8 cellular contexts compared by ENCODE assay signal in the genomic region with DNA sequence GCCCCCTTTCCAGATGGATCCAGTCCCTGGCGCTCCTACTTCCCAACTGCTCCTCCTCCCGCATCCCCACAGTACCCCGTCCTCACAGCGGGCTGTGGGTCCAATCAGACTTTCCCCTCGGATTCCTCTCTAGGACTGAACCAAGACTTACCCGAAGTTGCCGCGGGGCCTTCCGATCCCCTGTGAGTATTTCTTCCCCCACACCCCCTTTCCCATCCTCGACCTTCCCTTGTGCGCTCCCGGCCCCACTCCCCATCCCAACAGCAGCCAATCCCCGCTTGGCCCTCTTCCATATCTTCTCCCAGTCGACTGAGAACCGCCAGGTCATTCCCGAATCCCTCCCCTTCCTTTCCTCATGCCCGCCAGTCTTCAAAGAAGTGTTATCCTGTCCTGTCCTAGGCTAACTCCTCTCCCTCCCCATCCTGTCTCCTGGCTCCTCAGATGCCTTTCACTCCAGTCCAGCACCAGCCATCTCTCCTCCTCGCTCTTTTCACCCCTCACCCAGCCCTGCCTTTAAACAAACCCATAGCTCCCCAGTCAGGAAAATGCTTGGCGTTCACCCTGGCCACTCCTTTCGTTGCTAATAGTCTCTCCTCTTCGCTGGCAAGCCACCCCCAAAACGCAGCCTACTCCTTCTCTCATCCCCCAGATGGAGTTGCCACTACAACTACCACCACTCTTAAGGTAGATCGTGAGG. TPM values are rescaled to one million over a fixed set of nuclear protein-coding genes. Genes with fewer than 3 reads are reported as not detected.
DNase-seq lines count a peak whose midpoint lies in the region; ATAC-seq, FAIRE-seq and TF ChIP-seq lines count a peak whose summit lies in the region.

No MANE protein-coding gene starts in this region.

- H3K27me3 ChIP-seq in DND-41 (ENCODE audit: insufficient read depth, low read length, poor library complexity) (no peaks in the 10 kb centered on the region), KMS-11 (ENCODE audit: insufficient read depth, low read depth) (no peaks in the 10 kb centered on the region), ascending aorta (no peaks in the 10 kb centered on the region), skeletal muscle tissue (ENCODE audit: control insufficient read depth in 3 of 3, insufficient read depth in 3 of 3, low read length in 3 of 3) (no peaks in the 10 kb centered on the region)

- H3K4me3 ChIP-seq in DND-41 (ENCODE audit: low read depth in 1 of 2, low read length in 2 of 2), result peak overlapping the region; percentile 62 to 79; a peak in 3 of 4 replicates
- H3K4me3 ChIP-seq in KMS-11 (IDR thresholded peaks at IDR 0.05; ENCODE audit: insufficient read depth, low read depth, low read length), result no peak overlapping the region
- H3K4me3 ChIP-seq in ascending aorta, result peak overlapping the region; percentile 78 to 91
- H3K4me3 ChIP-seq in iPS-11a (ENCODE audit: low read depth, low read length), result peak overlapping the region; percentile 82
- H3K4me3 ChIP-seq in skeletal muscle tissue (ENCODE audit: low read length in 3 of 3), result peak overlapping the region; percentile 92 to 95 (median 92)

- peak overlapping the region; percentile 90 for H2AFZ ChIP-seq in DND-41 (ENCODE audit: low read depth, low read length)
- H2AFZ ChIP-seq in KMS-11 (ENCODE audit: low read depth), result peak overlapping the region; percentile 86; the same call in 1 of the 2 replicates

- ATAC-seq in DND-41 (ENCODE audit: insufficient read depth, low read depth), result no peak
- no peak for ATAC-seq in GM18520 (IDR thresholded peaks at IDR 0.05; ENCODE audit: unreplicated experiment)
- no peak for ATAC-seq in GM18517 (IDR thresholded peaks at IDR 0.05; ENCODE audit: unreplicated experiment)

- H3K4me2 ChIP-seq in DND-41 (ENCODE audit: insufficient read depth, low read length) (peak overlapping the region; percentile 78), KMS-11 (peak overlapping the region; percentile 91)

- peaks cover 11% of the 10 kb centered on the region; the same call in 1 of the 2 replicates for H3K36me3 ChIP-seq in DND-41 (ENCODE audit: insufficient read depth, low read length)
- H3K36me3 ChIP-seq in KMS-11 (ENCODE audit: insufficient read depth), result no peaks in the 10 kb centered on the region
- peaks cover 12 to 16% of the 10 kb centered on the region in 2 donors for H3K36me3 ChIP-seq in ascending aorta
- peaks cover 8 to 11% (median 10%) of the 10 kb centered on the region in 3 donors for H3K36me3 ChIP-seq in skeletal muscle tissue (ENCODE audit: control insufficient read depth in 3 of 3, insufficient read depth in 3 of 3, low read length in 3 of 3)

- DNase-seq in DND-41 (no peak), ascending aorta (ENCODE audit: low spot score in 2 of 2) (peak in 1 of 2 donors; percentile 72), GM12891 (ENCODE audit: insufficient read length, low spot score) (no peak)

- TF ChIP-seq CTCF in DND-41 (IDR thresholded peaks at IDR 0.05; ENCODE audit: borderline replicate concordance, extremely low read depth, low read length, poor library complexity, severe bottlenecking), result no peak
- TF ChIP-seq CTCF in KMS-11 (conservative IDR thresholded peaks at IDR 0.05; ENCODE audit: low read depth, low read length), result no peak
- TF ChIP-seq CTCF in ascending aorta (IDR thresholded peaks at IDR 0.05), result no peak

- H3K4me1 ChIP-seq in DND-41 (ENCODE audit: insufficient read depth, low read length) (peaks cover 32% of the 10 kb centered on the region), KMS-11 (ENCODE audit: low read depth, poor library complexity, severe bottlenecking) (peaks cover 9% of the 10 kb centered on the region), ascending aorta (peaks cover 6 to 20% of the 10 kb centered on the region in 2 donors), skeletal muscle tissue (ENCODE audit: control insufficient read depth in 3 of 3, insufficient read depth in 3 of 3, low read length in 3 of 3) (peaks cover 25 to 30% (median 28%) of the 10 kb centered on the region in 3 donors)

- no peak for TF ChIP-seq POLR2A in GM12891 (IDR thresholded peaks at IDR 0.05; ENCODE audit: low read depth, low read length)

- peak overlapping the region; percentile 79 for H3K9ac ChIP-seq in DND-41 (ENCODE audit: low read depth, low read length)
- peak overlapping the region; percentile 62; the same call in 1 of the 2 replicates for H3K9ac ChIP-seq in KMS-11
- H3K9ac ChIP-seq in skeletal muscle tissue (ENCODE audit: low read depth in 1 of 3, low read length in 3 of 3), result peak overlapping the region; percentile 92 to 98 (median 94)

- H3K9me3 ChIP-seq in DND-41 (ENCODE audit: insufficient read depth, low read length, severe bottlenecking), result no peaks in the 10 kb centered on the region
- H3K9me3 ChIP-seq in ascending aorta, result no peaks in the 10 kb centered on the region
- H3K9me3 ChIP-seq in skeletal muscle tissue (ENCODE audit: control insufficient read depth in 3 of 3, low read length in 3 of 3), result no peaks in the 10 kb centered on the region

- H3K27ac ChIP-seq in DND-41 (ENCODE audit: low read length), result peak overlapping the region; percentile 80
- H3K27ac ChIP-seq in KMS-11, result no peak overlapping the region
- H3K27ac ChIP-seq in ascending aorta, result peak overlapping the region; percentile 85 to 87
- H3K27ac ChIP-seq in skeletal muscle tissue (ENCODE audit: low read depth, low read length), result peak overlapping the region; percentile 85

- FAIRE-seq in GM12891 (lab: Jason Lieb, UNC), result no peak

- intact Hi-C loops in ascending aorta (cut with DNase I), result loop anchor here (1.0 to 5.0 kb wide), 5 partner anchors 46 to 181 kb away; partner anchors contain the start of genes CIZ1, COQ4, ODF2 and TRUB2

- H3K79me2 ChIP-seq in DND-41 (ENCODE audit: insufficient read depth, low read length) (peaks cover 29% of the 10 kb centered on the region), KMS-11 (ENCODE audit: insufficient read depth, low read depth) (peaks cover 9% of the 10 kb centered on the region; the same call in 1 of the 2 replicates)

- H4K20me1 ChIP-seq in DND-41 (ENCODE audit: insufficient read depth, low read length) (no peaks in the 10 kb centered on the region), KMS-11 (ENCODE audit: insufficient read depth) (no peaks in the 10 kb centered on the region)

TF ChIP-seq in GM12891, 5 proteins besides CTCF, POLR2A, EP300 and RAD21:
- TF ChIP-seq SPI1 (IDR thresholded peaks at IDR 0.05; ENCODE audit: low read depth, low read length) (no peak), POU2F2 (IDR thresholded peaks at IDR 0.05; ENCODE audit: low read depth, low read length) (no peak), PAX5 (IDR thresholded peaks at IDR 0.05; ENCODE audit: insufficient read depth, low read length, severe bottlenecking) (no peak), POLR2AphosphoS5 (IDR thresholded peaks at IDR 0.05; ENCODE audit: low read depth, low read length) (no peak), TAF1 (IDR thresholded peaks at IDR 0.05; ENCODE audit: low read depth, low read length) (no peak)

RNA-seq across cellular contexts. Expression of gene SWI5, which starts 0.6 kb away (rescaled TPM):
- 1.8 TPM for total RNA-seq in ascending aorta
- total RNA-seq in skeletal muscle tissue, result 17.7 TPM
- 16.7 TPM for polyA plus RNA-seq in GM12891 (2012; ENCODE audit: low read depth, missing spikeins)

RNA-seq across cellular contexts. Expression of gene GOLGA2, which starts 0.9 kb away (rescaled TPM):
- 74.9 TPM for total RNA-seq in ascending aorta
- 85.1 TPM for total RNA-seq in skeletal muscle tissue
- 23.1 TPM for polyA plus RNA-seq in GM12891 (2012; ENCODE audit: low read depth, missing spikeins)

RNA-seq across cellular contexts. Expression of gene TRUB2, which starts 45.5 kb away (rescaled TPM):
- total RNA-seq in ascending aorta (10.2 TPM), skeletal muscle tissue (11.0 TPM)
- 18.9 TPM for polyA plus RNA-seq in GM12891 (2012; ENCODE audit: low read depth, missing spikeins)

RNA-seq across cellular contexts. Expression of gene COQ4, which starts 45.9 kb away (rescaled TPM):
- total RNA-seq in ascending aorta (11.4 TPM), skeletal muscle tissue (17.2 TPM)
- polyA plus RNA-seq in GM12891 (2012; ENCODE audit: low read depth, missing spikeins), result 31.6 TPM
